13 cellular contexts compared by ENCODE assay signal in genomic region chr14:91325211-91325610, GRCh38.
DNase-seq lines count a peak whose midpoint lies in the region; ATAC-seq, FAIRE-seq and TF ChIP-seq lines count a peak whose summit lies in the region.
"Had no signal": no experiment of that assay in that cellular context is flagged by ENCODE, and none has a peak within 500 bp of the region (broad histone marks: within the 10 kb centered on the region; RNA-seq: fewer than 3 reads in every experiment).

No MANE protein-coding gene starts in this region.

- peaks cover 50% of the 10 kb centered on the region for H3K4me1 Mint-ChIP-seq in activated T-helper 2 cell treated with anti-CD3 and anti-CD28 coated beads, Interferon-gamma antibody, Interleukin-2, Interleukin-4, amounts not matched to agents 10 μg/mL and 5 μg/mL and 100 μg/mL, durations not matched to agents 14 hours and 24 hours and 36 hours (ENCODE audit: low read depth)
- peaks cover 45% of the 10 kb centered on the region for H3K4me1 Mint-ChIP-seq in neural crest cell

- peak overlapping the region; percentile 99 for H3K27ac Mint-ChIP-seq in activated T-helper 2 cell treated with anti-CD3 and anti-CD28 coated beads, Interferon-gamma antibody, Interleukin-2, Interleukin-4, amounts not matched to agents 10 μg/mL and 5 μg/mL and 100 μg/mL, durations not matched to agents 14 hours and 24 hours and 36 hours
- H3K27ac Mint-ChIP-seq in neural crest cell (ENCODE audit: unreplicated experiment): peak overlapping the region; percentile 16

- no peak overlapping the region for H3K4me3 Mint-ChIP-seq in activated T-helper 2 cell treated with anti-CD3 and anti-CD28 coated beads, Interferon-gamma antibody, Interleukin-2, Interleukin-4, amounts not matched to agents 10 μg/mL and 5 μg/mL and 100 μg/mL, durations not matched to agents 14 hours and 24 hours and 36 hours (ENCODE audit: low read depth)
- H3K4me3 Mint-ChIP-seq in neural crest cell: no peak overlapping the region

- peak; percentile 31 for FAIRE-seq in GM19239 (lab: Jason Lieb, UNC)
- FAIRE-seq: small intestine had no signal

- no peaks in the 10 kb centered on the region for H3K9me3 Mint-ChIP-seq in activated T-helper 2 cell treated with anti-CD3 and anti-CD28 coated beads, Interferon-gamma antibody, Interleukin-2, Interleukin-4, amounts not matched to agents 10 μg/mL and 5 μg/mL and 100 μg/mL, durations not matched to agents 14 hours and 24 hours and 36 hours
- no peaks in the 10 kb centered on the region for H3K9me3 Mint-ChIP-seq in neural crest cell

- intact Hi-C loops in activated T-helper 2 cell treated with anti-CD3 and anti-CD28 coated beads, Interferon-gamma antibody, Interleukin-2, Interleukin-4, amounts not matched to agents 10 μg/mL and 5 μg/mL and 100 μg/mL, durations not matched to agents 14 hours and 24 hours and 36 hours (cut with micrococcal nuclease): no loop called here

- no peak for TF ChIP-seq CTCF in neural crest cell (conservative IDR thresholded peaks at IDR 0.05)

- no peak for ATAC-seq in HG03139 (IDR thresholded peaks at IDR 0.05; ENCODE audit: unreplicated experiment)

- H3K36me3 Mint-ChIP-seq in activated T-helper 2 cell treated with anti-CD3 and anti-CD28 coated beads, Interferon-gamma antibody, Interleukin-2, Interleukin-4, amounts not matched to agents 10 μg/mL and 5 μg/mL and 100 μg/mL, durations not matched to agents 14 hours and 24 hours and 36 hours (ENCODE audit: low read depth): peaks cover 74% of the 10 kb centered on the region
- H3K36me3 Mint-ChIP-seq in neural crest cell (ENCODE audit: low read depth): no peaks in the 10 kb centered on the region

- H3K27me3 Mint-ChIP-seq in activated T-helper 2 cell treated with anti-CD3 and anti-CD28 coated beads, Interferon-gamma antibody, Interleukin-2, Interleukin-4, amounts not matched to agents 10 μg/mL and 5 μg/mL and 100 μg/mL, durations not matched to agents 14 hours and 24 hours and 36 hours (ENCODE audit: low read depth): no peaks in the 10 kb centered on the region
- no peaks in the 10 kb centered on the region for H3K27me3 Mint-ChIP-seq in neural crest cell (ENCODE audit: low read depth)

- DNase-seq in NCI-H2107 treated with DMSO at 0.1 percent for 48 hours (lab: John Stamatoyannopoulos, UW; ENCODE audit: unreplicated experiment) (peak; percentile 38), NCI-H2107 (lab: John Stamatoyannopoulos, UW) (no peak), GM19239 (ENCODE audit: insufficient read length, low spot score) (no peak), neural crest cell (ENCODE audit: low read depth, low spot score) (no peak), dedifferentiated amniotic fluid mesenchymal stem cell (ENCODE audit: extremely low spot score) (no peak), NCI-H146 treated with DMSO at 0.1 percent for 48 hours (lab: John Stamatoyannopoulos, UW; ENCODE audit: unreplicated experiment) (no peak)
- DNase-seq in activated T-helper 2 cell treated with anti-CD3 and anti-CD28 coated beads, Interferon-gamma antibody, Interleukin-2, Interleukin-4, amounts not matched to agents 10 μg/mL and 5 μg/mL and 100 μg/mL, durations not matched to agents 14 hours and 24 hours and 36 hours (ENCODE audit: low spot score): no peak
- DNase-seq: DMS53, foreskin melanocyte, OCI-M1, small intestine, transverse colon had no signal
